16 cellular contexts compared by ENCODE assay signal in the genomic region with DNA sequence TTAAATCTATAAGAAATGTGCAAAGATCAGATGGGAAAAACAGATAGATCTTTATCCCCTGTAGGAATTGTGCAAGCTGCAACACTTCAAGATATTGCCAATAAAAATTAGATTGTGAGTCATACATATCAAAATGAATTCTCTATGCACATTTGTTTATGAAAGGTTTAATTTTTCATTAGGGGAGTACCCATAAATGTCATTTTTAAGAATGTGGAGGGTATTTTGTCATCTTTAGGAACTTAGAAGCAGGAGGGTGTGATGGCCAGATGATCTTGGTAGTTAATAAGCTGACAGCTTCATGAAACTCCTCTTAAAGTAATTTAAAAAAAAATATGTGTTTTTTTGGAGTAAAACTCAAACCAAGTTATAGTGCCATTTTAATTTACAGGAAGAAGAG. TPM values are rescaled to one million over a fixed set of nuclear protein-coding genes. Genes with fewer than 3 reads are reported as not detected.
DNase-seq lines count a peak whose midpoint lies in the region; ATAC-seq and FAIRE-seq lines count a peak whose summit lies in the region.
"Had no signal": no experiment of that assay in that cellular context is flagged by ENCODE, and none has a peak within 500 bp of the region (broad histone marks: within the 10 kb centered on the region; RNA-seq: fewer than 3 reads in every experiment).

No MANE protein-coding gene starts in this region.

- no peaks in the 10 kb centered on the region for H3K36me3 ChIP-seq in mesenchymal stem cell (ENCODE audit: control insufficient read depth in 1 of 2, insufficient read depth in 2 of 2, low read depth in 1 of 2, low read length in 2 of 2)
- H3K36me3 ChIP-seq: ascending aorta, gastroesophageal sphincter, transverse colon had no signal

- no peak overlapping the region for H2BK120ac ChIP-seq in mesenchymal stem cell (ENCODE audit: low read depth, low read length)

- no peak for DNase-seq in stimulated activated naive CD8-positive, alpha-beta T cell treated with anti-CD3 and anti-CD28 coated beads, Interleukin-15, Interleukin-2, amounts not matched to agents 100 U/mL and 50 U/mL, for 24 hours
- DNase-seq in HUDEP-2 (lab: John Stamatoyannopoulos, UW; ENCODE audit: unreplicated experiment in 76 of 76) (no peak), mesenchymal stem cell (no peak)
- DNase-seq: activated CD4-positive, CD25-positive, alpha-beta regulatory T cell treated with anti-CD3 and anti-CD28 coated beads, Interleukin-2, amount 50 U/mL, for 72 hours; activated T-cell treated with anti-CD3 and anti-CD28 coated beads, Interleukin-2, amount 50 U/mL, for 48 hours; effector CD4-positive, alpha-beta T cell; naive B cell; NCI-H2171; transverse colon had no signal

- H3K9me3 ChIP-seq in mesenchymal stem cell (ENCODE audit: control insufficient read depth, low read length) = no peaks in the 10 kb centered on the region
- H3K9me3 ChIP-seq: ascending aorta, gastroesophageal sphincter, transverse colon had no signal

- no peak overlapping the region for H3K4me3 ChIP-seq in mesenchymal stem cell (ENCODE audit: insufficient read depth in 1 of 2, low read depth in 1 of 2, low read length in 2 of 2)

- no peak overlapping the region for H3K18ac ChIP-seq in mesenchymal stem cell (ENCODE audit: low read depth in 1 of 2, low read length in 2 of 2)

- no peaks in the 10 kb centered on the region for H3K9me3 Mint-ChIP-seq in stimulated activated naive CD8-positive, alpha-beta T cell treated with anti-CD3 and anti-CD28 coated beads, Interleukin-15, Interleukin-2, amounts not matched to agents 100 ng/mL and 50 ng/mL, for 24 hours
- no peaks in the 10 kb centered on the region for H3K9me3 Mint-ChIP-seq in activated T-helper 17 cell treated with anti-CD3 and anti-CD28 coated beads, Interleukin-2, amount 50 U/mL, for 72 hours
- H3K9me3 Mint-ChIP-seq: naive B cell had no signal

- H3K14ac ChIP-seq in mesenchymal stem cell (ENCODE audit: low read length in 2 of 2) = no peak overlapping the region

- no peak overlapping the region for H2BK5ac ChIP-seq in mesenchymal stem cell (ENCODE audit: low read depth, low read length, poor library complexity, severe bottlenecking)

- no peak overlapping the region for H2AK5ac ChIP-seq in mesenchymal stem cell (ENCODE audit: low read length, severe bottlenecking)

- no peak for ATAC-seq in stimulated activated naive CD8-positive, alpha-beta T cell treated with anti-CD3 and anti-CD28 coated beads, Interleukin-15, Interleukin-2, amounts not matched to agents 100 U/mL and 50 U/mL, for 24 hours
- ATAC-seq in activated T-helper 17 cell treated with anti-CD3 and anti-CD28 coated beads, Interleukin-2, amount 50 U/mL, for 72 hours (replicated peaks) = no peak
- ATAC-seq in GM18498 (IDR thresholded peaks at IDR 0.05; ENCODE audit: unreplicated experiment) (no peak), GM19351 (IDR thresholded peaks at IDR 0.05; ENCODE audit: unreplicated experiment) (no peak)
- ATAC-seq: gastroesophageal sphincter had no signal

- H4K91ac ChIP-seq in mesenchymal stem cell (ENCODE audit: low read length) = no peak overlapping the region

- H2AFZ ChIP-seq in mesenchymal stem cell (ENCODE audit: low read depth, low read length) = no peak overlapping the region

- no peak overlapping the region for H3K4ac ChIP-seq in mesenchymal stem cell (ENCODE audit: low read depth in 1 of 2, low read length in 2 of 2)

- H4K8ac ChIP-seq in mesenchymal stem cell (ENCODE audit: low read length) = no peak overlapping the region

- no peaks in the 10 kb centered on the region for H3K79me1 ChIP-seq in mesenchymal stem cell (replicated peaks; ENCODE audit: low read length, poor library complexity, severe bottlenecking)

- peaks cover 80% of the 10 kb centered on the region for H3K4me1 Mint-ChIP-seq in stimulated activated naive CD8-positive, alpha-beta T cell treated with anti-CD3 and anti-CD28 coated beads, Interleukin-15, Interleukin-2, amounts not matched to agents 100 ng/mL and 50 ng/mL, for 24 hours (ENCODE audit: low read depth)
- peaks cover 33% of the 10 kb centered on the region for H3K4me1 Mint-ChIP-seq in activated T-helper 17 cell treated with anti-CD3 and anti-CD28 coated beads, Interleukin-2, amount 50 U/mL, for 72 hours

- peaks cover 8% of the 10 kb centered on the region for H3K27me3 Mint-ChIP-seq in stimulated activated naive CD8-positive, alpha-beta T cell treated with anti-CD3 and anti-CD28 coated beads, Interleukin-15, Interleukin-2, amounts not matched to agents 100 ng/mL and 50 ng/mL, for 24 hours
- peaks cover 6% of the 10 kb centered on the region for H3K27me3 Mint-ChIP-seq in activated T-helper 17 cell treated with anti-CD3 and anti-CD28 coated beads, Interleukin-2, amount 50 U/mL, for 72 hours

- no peak overlapping the region for H2BK15ac ChIP-seq in mesenchymal stem cell (ENCODE audit: low read depth, poor library complexity, severe bottlenecking)

- H3K9ac ChIP-seq in mesenchymal stem cell (ENCODE audit: low read length) = no peak overlapping the region

- H3K27me3 ChIP-seq in mesenchymal stem cell (ENCODE audit: control insufficient read depth in 1 of 2, insufficient read depth in 1 of 2, low read length in 2 of 2) = no peaks in the 10 kb centered on the region
- H3K27me3 ChIP-seq: ascending aorta, gastroesophageal sphincter, transverse colon had no signal

- peak overlapping the region; percentile 35 for H3K4me3 Mint-ChIP-seq in stimulated activated naive CD8-positive, alpha-beta T cell treated with anti-CD3 and anti-CD28 coated beads, Interleukin-15, Interleukin-2, amounts not matched to agents 100 ng/mL and 50 ng/mL, for 24 hours
- H3K4me3 Mint-ChIP-seq in activated T-helper 17 cell treated with anti-CD3 and anti-CD28 coated beads, Interleukin-2, amount 50 U/mL, for 72 hours = peak overlapping the region; percentile 90

- H3K27ac Mint-ChIP-seq in stimulated activated naive CD8-positive, alpha-beta T cell treated with anti-CD3 and anti-CD28 coated beads, Interleukin-15, Interleukin-2, amounts not matched to agents 100 ng/mL and 50 ng/mL, for 24 hours = no peak overlapping the region
- H3K27ac Mint-ChIP-seq in activated T-helper 17 cell treated with anti-CD3 and anti-CD28 coated beads, Interleukin-2, amount 50 U/mL, for 72 hours = no peak overlapping the region

- peak; percentile 13 for FAIRE-seq in islet of Langerhans (lab: Jason Lieb, UNC)

- H3K36me3 Mint-ChIP-seq in stimulated activated naive CD8-positive, alpha-beta T cell treated with anti-CD3 and anti-CD28 coated beads, Interleukin-15, Interleukin-2, amounts not matched to agents 100 ng/mL and 50 ng/mL, for 24 hours (ENCODE audit: low read depth) = peaks cover 21% of the 10 kb centered on the region
- peaks cover 27% of the 10 kb centered on the region for H3K36me3 Mint-ChIP-seq in activated T-helper 17 cell treated with anti-CD3 and anti-CD28 coated beads, Interleukin-2, amount 50 U/mL, for 72 hours (ENCODE audit: low read depth)
- H3K36me3 Mint-ChIP-seq: naive B cell had no signal

- H3K27ac ChIP-seq in mesenchymal stem cell (ENCODE audit: low read length, poor library complexity, severe bottlenecking) = no peak overlapping the region
- H3K27ac ChIP-seq: ascending aorta had no signal

- H3K4me2 ChIP-seq in mesenchymal stem cell (ENCODE audit: low read length, poor library complexity, severe bottlenecking) = no peak overlapping the region

- no peak overlapping the region for H2BK12ac ChIP-seq in mesenchymal stem cell (ENCODE audit: low read length in 2 of 2)

- peaks cover 2% of the 10 kb centered on the region for H3K4me1 ChIP-seq in mesenchymal stem cell (ENCODE audit: control insufficient read depth, insufficient read depth, low read depth, low read length)

- no peak overlapping the region for H3K23ac ChIP-seq in mesenchymal stem cell (ENCODE audit: low read length in 2 of 2)

RNA-seq across cellular contexts. Expression of gene PIAS1, which starts 3.0 kb away (rescaled TPM):
- 10 to 100 TPM; 31.3 to 42.7 TPM for total RNA-seq in activated T-helper 17 cell treated with anti-CD3 and anti-CD28 coated beads, Interleukin-2, amount 50 U/mL, for 72 hours
- polyA plus RNA-seq in mesenchymal stem cell (2013, experiment 1 of 2) = 43.4 TPM
- 38.9 TPM for polyA plus RNA-seq in mesenchymal stem cell (2013, experiment 2 of 2)
